8 cellular contexts compared by ENCODE assay signal in the genomic region with DNA sequence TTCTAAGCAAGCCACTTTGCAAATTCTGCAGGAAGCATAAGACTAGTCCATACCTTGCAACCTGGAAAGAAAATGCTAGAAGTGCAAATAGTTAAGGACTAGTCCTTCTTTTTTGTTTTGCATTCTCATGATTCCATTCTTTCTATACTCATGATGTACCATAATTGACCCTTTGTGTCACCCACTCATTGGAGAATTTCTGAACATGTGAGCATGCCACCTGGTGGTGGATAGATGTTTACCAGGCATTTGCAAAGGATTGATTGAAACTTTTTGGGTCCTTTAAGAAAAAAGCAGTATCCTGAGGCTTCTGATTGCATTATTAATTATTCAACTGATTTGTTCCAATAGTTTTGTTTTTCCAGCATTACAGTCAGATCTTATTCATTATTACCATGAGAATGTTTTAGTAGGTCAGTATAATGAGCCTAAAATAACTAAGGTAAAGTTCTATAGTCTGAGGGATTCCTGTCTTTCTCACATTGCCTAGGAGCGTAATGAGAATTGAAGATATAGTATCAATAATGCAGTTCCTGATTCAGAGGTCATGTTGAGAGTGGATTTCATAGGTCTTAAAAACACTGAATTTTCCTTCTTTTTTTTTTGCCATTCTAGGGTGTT. TPM values are rescaled to one million over a fixed set of nuclear protein-coding genes. Genes with fewer than 3 reads are reported as not detected.
DNase-seq lines count a peak whose midpoint lies in the region; ATAC-seq and TF ChIP-seq lines count a peak whose summit lies in the region.

No MANE protein-coding gene starts in this region.

- intact Hi-C loops in IMR-90 (cut with micrococcal nuclease): loop anchor here (1.0 to 2.0 kb wide), 3 partner anchors 55 to 176 kb away; no protein-coding TSS in a partner anchor

- no peak overlapping the region for H3K4ac ChIP-seq in IMR-90 (ENCODE audit: low read depth, low read length)

- H3K9ac ChIP-seq in IMR-90 (ENCODE audit: low read depth, low read length) (no peak overlapping the region), smooth muscle cell (ENCODE audit: low read depth) (no peak overlapping the region)

- no peaks in the 10 kb centered on the region for H3K9me1 ChIP-seq in IMR-90 (ENCODE audit: insufficient read depth, low read length)

- dilution Hi-C loops in IMR-90 (cut with HindIII; ENCODE audit: low sequenced_read_pairs, unreplicated experiment): no loop called here

- no peak overlapping the region for H3K23ac ChIP-seq in IMR-90 (ENCODE audit: low read depth, low read length)

- no peak overlapping the region for H3K27ac Mint-ChIP-seq in activated CD4-positive, alpha-beta T cell treated with anti-CD3 and anti-CD28 coated beads, Interleukin-2, amount 10 ng/mL, durations not matched to agents 7 days and 5 days

- in situ Hi-C loops in IMR-90 (cut with MboI; ENCODE audit: low sequenced_read_pairs): loop anchor here (10.0 kb wide), 1 partner anchor 177 kb away; no protein-coding TSS in a partner anchor

- TF ChIP-seq POLR2A in IMR-90 (IDR thresholded peaks at IDR 0.05; ENCODE audit: low read depth, low read length): no peak

- H3K4me3 ChIP-seq in IMR-90 (ENCODE audit: insufficient read depth, low read depth, low read length) (no peak overlapping the region), smooth muscle cell (no peak overlapping the region)

- no peaks in the 10 kb centered on the region for H3K9me3 Mint-ChIP-seq in activated CD4-positive, alpha-beta T cell treated with anti-CD3 and anti-CD28 coated beads, Interleukin-2, amount 10 ng/mL, durations not matched to agents 7 days and 5 days

- H3K36me3 ChIP-seq in IMR-90 (ENCODE audit: control insufficient read depth, insufficient read depth, low read length) (no peaks in the 10 kb centered on the region), smooth muscle cell (ENCODE audit: low read depth) (no peaks in the 10 kb centered on the region)

- peaks cover 18% of the 10 kb centered on the region for H3K27me3 Mint-ChIP-seq in activated CD4-positive, alpha-beta T cell treated with anti-CD3 and anti-CD28 coated beads, Interleukin-2, amount 10 ng/mL, durations not matched to agents 7 days and 5 days

- DNase-seq in activated effector memory CD4-positive, alpha-beta T cell treated with anti-CD3 and anti-CD28 coated beads, Interleukin-2, amount 50 U/mL, for 16 hours: peak; percentile 70
- DNase-seq in activated effector memory CD4-positive, alpha-beta T cell treated with Interleukin-2 at 50 U/mL for 16 hours: no peak
- DNase-seq in IMR-90 (peak; percentile 46), foreskin keratinocyte (peak; percentile 9 to 26), smooth muscle cell (lab: John Stamatoyannopoulos, UW; ENCODE audit: unreplicated experiment) (no peak)
- peak; percentile 46 for DNase-seq in activated CD4-positive, alpha-beta T cell treated with anti-CD3 and anti-CD28 coated beads, Interleukin-2, amount 10 ng/mL, durations not matched to agents 7 days and 5 days
- no peak for DNase-seq in effector CD4-positive, alpha-beta T cell

- H2BK120ac ChIP-seq in IMR-90 (ENCODE audit: low read depth, low read length): no peak overlapping the region

- H3K27me3 ChIP-seq in IMR-90 (ENCODE audit: control insufficient read depth, insufficient read depth, low read length): no peaks in the 10 kb centered on the region
- no peaks in the 10 kb centered on the region for H3K27me3 ChIP-seq in foreskin keratinocyte
- H3K27me3 ChIP-seq in smooth muscle cell (ENCODE audit: low read depth): no peaks in the 10 kb centered on the region

- BruUV-seq in IMR-90 (replicated peaks; lab: Mats Ljungman, UMichigan): no TSS peak

- peak; percentile 58 for TF ChIP-seq CTCF in IMR-90 (conservative IDR thresholded peaks at IDR 0.05; ENCODE audit: low read depth, low read length)
- peak; percentile 76 for TF ChIP-seq CTCF in foreskin keratinocyte (conservative IDR thresholded peaks at IDR 0.05)
- TF ChIP-seq CTCF in smooth muscle cell (IDR thresholded peaks at IDR 0.05; ENCODE audit: borderline replicate concordance, insufficient read depth, poor library complexity, severe bottlenecking): peak; percentile 79

- ATAC-seq in GM21381 (IDR thresholded peaks at IDR 0.05; ENCODE audit: unreplicated experiment) (peak; percentile 71), IMR-90 (ENCODE audit: low read depth) (peak; percentile 48; the same call in 1 of the 2 replicates), foreskin keratinocyte (peak; percentile 70)

- no peak overlapping the region for H3K56ac ChIP-seq in IMR-90 (ENCODE audit: extremely low read depth, insufficient read depth, low read length)

- no peaks in the 10 kb centered on the region for H3K79me2 ChIP-seq in smooth muscle cell (ENCODE audit: low read depth)

- no peak overlapping the region for H3K18ac ChIP-seq in IMR-90 (ENCODE audit: low read depth, low read length)

- H3K27ac ChIP-seq in IMR-90 (ENCODE audit: insufficient read depth, low read length) (no peak overlapping the region), foreskin keratinocyte (no peak overlapping the region), smooth muscle cell (ENCODE audit: low read depth) (no peak overlapping the region)

- no peaks in the 10 kb centered on the region for H3K79me1 ChIP-seq in IMR-90 (ENCODE audit: low read depth in 1 of 2, low read length in 2 of 2)

- H2AK5ac ChIP-seq in IMR-90 (ENCODE audit: low read depth, low read length): no peak overlapping the region

- H3K36me3 Mint-ChIP-seq in activated CD4-positive, alpha-beta T cell treated with anti-CD3 and anti-CD28 coated beads, Interleukin-2, amount 10 ng/mL, durations not matched to agents 7 days and 5 days (ENCODE audit: low read depth): no peaks in the 10 kb centered on the region

- H2AK9ac ChIP-seq in IMR-90 (replicated peaks; ENCODE audit: low read depth, low read length, poor library complexity): no peak overlapping the region

- no peak overlapping the region for H4K8ac ChIP-seq in IMR-90 (ENCODE audit: low read depth in 2 of 2, low read length in 2 of 2)

- H2BK5ac ChIP-seq in IMR-90 (ENCODE audit: low read depth, low read length, poor library complexity, severe bottlenecking): no peak overlapping the region

- peak; percentile 38; the same call in 1 of the 2 replicates for TF ChIP-seq RAD21 in IMR-90 (IDR thresholded peaks at IDR 0.05; ENCODE audit: low read length)

- H4K91ac ChIP-seq in IMR-90 (ENCODE audit: insufficient read depth, low read depth, low read length): no peak overlapping the region

- H4K5ac ChIP-seq in IMR-90 (ENCODE audit: low read depth, low read length): no peak overlapping the region

- H2BK20ac ChIP-seq in IMR-90 (ENCODE audit: low read depth, low read length): no peak overlapping the region

- no peaks in the 10 kb centered on the region for H3K4me1 Mint-ChIP-seq in activated CD4-positive, alpha-beta T cell treated with anti-CD3 and anti-CD28 coated beads, Interleukin-2, amount 10 ng/mL, durations not matched to agents 7 days and 5 days

- H3K4me3 Mint-ChIP-seq in activated CD4-positive, alpha-beta T cell treated with anti-CD3 and anti-CD28 coated beads, Interleukin-2, amount 10 ng/mL, durations not matched to agents 7 days and 5 days: no peak overlapping the region

- H2BK15ac ChIP-seq in IMR-90 (ENCODE audit: low read depth, low read length): no peak overlapping the region

- H4K20me1 ChIP-seq in IMR-90 (ENCODE audit: insufficient read depth, low read length) (no peaks in the 10 kb centered on the region), smooth muscle cell (ENCODE audit: low read depth) (no peaks in the 10 kb centered on the region)

- H2AFZ ChIP-seq in IMR-90 (replicated peaks; ENCODE audit: low read length, poor library complexity) (no peak overlapping the region), smooth muscle cell (ENCODE audit: low read depth) (no peak overlapping the region)

- no peaks in the 10 kb centered on the region for H3K4me1 ChIP-seq in IMR-90 (ENCODE audit: control insufficient read depth, insufficient read depth, low read length)
- no peaks in the 10 kb centered on the region for H3K4me1 ChIP-seq in foreskin keratinocyte
- H3K4me1 ChIP-seq in smooth muscle cell (ENCODE audit: low read depth): no peaks in the 10 kb centered on the region

- H3F3A ChIP-seq in smooth muscle cell (ENCODE audit: low read depth): no peaks in the 10 kb centered on the region

- H3K9me3 ChIP-seq in IMR-90 (ENCODE audit: control insufficient read depth, insufficient read depth, low read length) (no peaks in the 10 kb centered on the region), smooth muscle cell (replicated peaks; ENCODE audit: low read depth) (no peaks in the 10 kb centered on the region)

- H3K14ac ChIP-seq in IMR-90 (replicated peaks; ENCODE audit: low read depth, low read length): no peak overlapping the region

- CTCF ChIA-PET in IMR-90 (lab: Yijun Ruan, JAX): no interaction called here
- CTCF ChIA-PET in activated CD4-positive, alpha-beta T cell treated with anti-CD3 and anti-CD28 coated beads, Interleukin-2, amount 10 ng/mL, durations not matched to agents 7 days and 5 days (lab: Charles Lee): no interaction called here

- H3K4me2 ChIP-seq in IMR-90 (ENCODE audit: low read depth, low read length) (no peak overlapping the region), smooth muscle cell (no peak overlapping the region)

- no CpG with 5 or more reads among the region's 1 CpG for WGBS in IMR-90 (ENCODE audit: extremely low coverage in 2 of 2, insufficient read length in 1 of 2), 2 experiments
- 100% methylated on average over 1 of the region's 1 CpG for WGBS in smooth muscle cell (ENCODE audit: low lambda C conversion rate)

- POLR2A ChIA-PET in IMR-90 (lab: Charles Lee; ENCODE audit: unreplicated experiment): no interaction called here
- POLR2A ChIA-PET in activated CD4-positive, alpha-beta T cell treated with anti-CD3 and anti-CD28 coated beads, Interleukin-2, amount 10 ng/mL, durations not matched to agents 7 days and 5 days (lab: Charles Lee): no interaction called here

TF ChIP-seq in IMR-90, 13 proteins besides CTCF, POLR2A, EP300 and RAD21:
- TF ChIP-seq CHD1 (IDR thresholded peaks at IDR 0.05; ENCODE audit: low read depth, low read length): no peak
- peak; percentile 56 for TF ChIP-seq SMC3 (IDR thresholded peaks at IDR 0.05; ENCODE audit: low read depth, low read length)

RNA-seq across cellular contexts. Expression of a gene that starts 20.2 kb away (rescaled TPM):
- total RNA-seq in IMR-90 (2012; rRNA removed) (14.0 and 31.7 TPM in 2 replicates), foreskin keratinocyte (11.9 and 13.4 TPM in 2 replicates), smooth muscle cell (133 and 167 TPM in 2 replicates)
- polyA plus RNA-seq in IMR-90 (2012; rRNA removed) (9.3 and 15.5 TPM in 2 replicates), foreskin keratinocyte (4.0 and 5.8 TPM in 2 replicates), smooth muscle cell (48.9 and 67.8 TPM in 2 replicates)
- polyA plus RNA-seq in IMR-90 (2012; cell fraction: cytosol; rRNA removed): 4.7 and 4.8 TPM in 2 replicates
- polyA plus RNA-seq in IMR-90 (2012; cell fraction: nucleus; rRNA removed; ENCODE audit: low replicate concordance): 2.9 and 3.1 TPM in 2 replicates
- 10 to 100 TPM; 22.4 to 24.8 TPM for total RNA-seq in activated CD4-positive, alpha-beta T cell treated with anti-CD3 and anti-CD28 coated beads, Interleukin-2, amount 10 ng/mL, durations not matched to agents 7 days and 5 days

Comparison
In these comparisons a context has a peak if more than half of its experiments do, and no peak if none do; other contexts are left out.
1. DNase-seq: peak in activated effector memory CD4-positive, alpha-beta T cell treated with anti-CD3 and anti-CD28 coated beads, Interleukin-2, amount 50 U/mL, for 16 hours (single experiment), IMR-90 (single experiment), activated CD4-positive, alpha-beta T cell treated with anti-CD3 and anti-CD28 coated beads, Interleukin-2, amount 10 ng/mL, durations not matched to agents 7 days and 5 days (single experiment) and foreskin keratinocyte (2 of 2); none in activated effector memory CD4-positive, alpha-beta T cell treated with Interleukin-2 at 50 U/mL for 16 hours (single experiment), smooth muscle cell (single experiment) and effector CD4-positive, alpha-beta T cell (single experiment).
2. Peak in every context shown above with its lines, with median percentiles within 50 percentile points of each other: ATAC-seq and CTCF ChIP-seq.